35 cellular contexts compared by ENCODE assay signal in genomic region chr20:51641866-51642265, GRCh38.
"Had no signal": no experiment of that assay in that cellular context is flagged by ENCODE, and none has a peak within 500 bp of the region (broad histone marks: within the 10 kb centered on the region; RNA-seq: fewer than 3 reads in every experiment).

No MANE protein-coding gene starts in this region.

- H3K4me1 ChIP-seq: ascending aorta, body of pancreas, breast epithelium, Peyer's patch had no signal

- H3K4me2 ChIP-seq: SK-N-SH had no signal

- H3K27ac ChIP-seq: ascending aorta, body of pancreas, breast epithelium, Peyer's patch, SJSA1 had no signal

- H3K4me1 Mint-ChIP-seq: activated naive CD4-positive, alpha-beta T cell treated with anti-CD3 and anti-CD28 coated beads, Interleukin-2, amount 50 U/mL, for 24 hours; activated naive CD8-positive, alpha-beta T cell treated with anti-CD3 and anti-CD28 coated beads, Interleukin-2, amount 10 ng/mL, durations not matched to agents 7 days and 5 days had no signal

- H3K9me3 ChIP-seq: ascending aorta, body of pancreas, breast epithelium, Peyer's patch, SJSA1, SK-N-SH had no signal

- H3K4me3 ChIP-seq: ascending aorta, body of pancreas, breast epithelium, K562, Peyer's patch, SJSA1 had no signal

- H3K9ac ChIP-seq: SK-N-SH had no signal

- H3K27me3 Mint-ChIP-seq: activated naive CD4-positive, alpha-beta T cell treated with anti-CD3 and anti-CD28 coated beads, Interleukin-2, amount 50 U/mL, for 24 hours had no signal

- H3K4me3 Mint-ChIP-seq: activated CD4-positive, alpha-beta memory T cell treated with anti-CD3 and anti-CD28 coated beads for 36 hours; activated naive CD4-positive, alpha-beta T cell treated with anti-CD3 and anti-CD28 coated beads, Interleukin-2, amount 50 U/mL, for 24 hours; activated naive CD8-positive, alpha-beta T cell treated with anti-CD3 and anti-CD28 coated beads, Interleukin-2, amount 10 ng/mL, durations not matched to agents 7 days and 5 days; activated T-cell treated with anti-CD3 and anti-CD28 coated beads, Interleukin-2, amount 50 U/mL, for 4 hours; activated T-helper 17 cell treated with anti-CD3 and anti-CD28 coated beads, Interleukin-2, amount 50 U/mL, for 72 hours; T-helper 1 cell treated with Interleukin-12 subunit alpha and Interleukin-12 subunit beta and Interleukin-4 antibody, amounts not matched to agents 30 μg/mL and 1 μg/mL, for 36 hours; T-helper 2 cell treated with Interferon-gamma antibody and Interleukin-4, amounts not matched to agents 5 μg/mL and 100 μg/mL, for 36 hours had no signal

- H3K9me3 Mint-ChIP-seq: activated CD4-positive, alpha-beta memory T cell treated with anti-CD3 and anti-CD28 coated beads for 36 hours; activated naive CD4-positive, alpha-beta T cell treated with anti-CD3 and anti-CD28 coated beads, Interleukin-2, amount 50 U/mL, for 24 hours; activated naive CD8-positive, alpha-beta T cell treated with anti-CD3 and anti-CD28 coated beads, Interleukin-2, amount 10 ng/mL, durations not matched to agents 7 days and 5 days; activated T-cell treated with anti-CD3 and anti-CD28 coated beads, Interleukin-2, amount 50 U/mL, for 4 hours; activated T-helper 17 cell treated with anti-CD3 and anti-CD28 coated beads, Interleukin-2, amount 50 U/mL, for 72 hours; T-helper 1 cell treated with Interleukin-12 subunit alpha and Interleukin-12 subunit beta and Interleukin-4 antibody, amounts not matched to agents 30 μg/mL and 1 μg/mL, for 36 hours; T-helper 2 cell treated with Interferon-gamma antibody and Interleukin-4, amounts not matched to agents 5 μg/mL and 100 μg/mL, for 36 hours had no signal

- H3K27me3 ChIP-seq: ascending aorta, body of pancreas, breast epithelium, Peyer's patch, SJSA1 had no signal

- H3K36me3 ChIP-seq: breast epithelium, SJSA1 had no signal

- DNase-seq: activated CD4-positive, alpha-beta memory T cell treated with anti-CD3 and anti-CD28 coated beads for 36 hours; activated CD4-positive, alpha-beta T cell treated with anti-CD3 and anti-CD28 coated beads for 4 hours; activated CD4-positive, alpha-beta T cell treated with anti-CD3 and anti-CD28 coated beads, Interleukin-2, amount 50 U/mL, for 1 hour; activated CD8-positive, alpha-beta memory T cell treated with anti-CD3 and anti-CD28 coated beads, Interleukin-2, amount 50 U/mL, for 4 hours; activated effector memory CD4-positive, alpha-beta T cell treated with anti-CD3 and anti-CD28 coated beads, Interleukin-2, amount 50 U/mL, for 16 hours; activated naive CD4-positive, alpha-beta T cell; activated naive CD8-positive, alpha-beta T cell treated with anti-CD3 and anti-CD28 coated beads, Interleukin-2, amount 10 ng/mL, durations not matched to agents 7 days and 5 days; activated T-cell treated with anti-CD3 and anti-CD28 coated beads for 4 hours; activated T-cell treated with anti-CD3 and anti-CD28 coated beads, Interleukin-2, amount 50 U/mL, for 4 hours; amygdala; body of pancreas; IMR-90; NCI-H1105; NCI-H1417 treated with DMSO at 0.1 percent for 48 hours; NCI-H2029; NCI-H345; NCI-H510A; NCI-H526; NCI-H748 treated with DMSO at 0.1 percent for 48 hours; NK-92 treated with Interleukin-12 subunit alpha and Interleukin-12 subunit beta, amount 100 ng/mL, for 24 hours; PC-3; Peyer's patch; RPMI8226; SHP77 treated with DMSO at 0.1 percent for 48 hours; SK-N-SH had no signal

- H3K27ac Mint-ChIP-seq: activated CD4-positive, alpha-beta memory T cell treated with anti-CD3 and anti-CD28 coated beads for 36 hours; activated naive CD4-positive, alpha-beta T cell treated with anti-CD3 and anti-CD28 coated beads, Interleukin-2, amount 50 U/mL, for 24 hours; activated naive CD8-positive, alpha-beta T cell treated with anti-CD3 and anti-CD28 coated beads, Interleukin-2, amount 10 ng/mL, durations not matched to agents 7 days and 5 days; activated T-helper 17 cell treated with anti-CD3 and anti-CD28 coated beads, Interleukin-2, amount 50 U/mL, for 72 hours; T-helper 1 cell treated with Interleukin-12 subunit alpha and Interleukin-12 subunit beta and Interleukin-4 antibody, amounts not matched to agents 30 μg/mL and 1 μg/mL, for 36 hours; T-helper 2 cell treated with Interferon-gamma antibody and Interleukin-4, amounts not matched to agents 5 μg/mL and 100 μg/mL, for 36 hours had no signal

- ATAC-seq: activated CD4-positive, CD25-positive, alpha-beta regulatory T cell treated with anti-CD3 and anti-CD28 coated beads, Interleukin-2, amount 50 U/mL, for 24 hours; activated T-cell treated with anti-CD3 and anti-CD28 coated beads, Interleukin-2, amount 50 U/mL, for 4 hours; activated T-helper 17 cell treated with anti-CD3 and anti-CD28 coated beads, Interleukin-2, amount 50 U/mL, for 72 hours; body of pancreas; K562; PC-3 had no signal

- H3K36me3 Mint-ChIP-seq: activated CD4-positive, alpha-beta memory T cell treated with anti-CD3 and anti-CD28 coated beads for 36 hours; activated naive CD4-positive, alpha-beta T cell treated with anti-CD3 and anti-CD28 coated beads, Interleukin-2, amount 50 U/mL, for 24 hours; activated naive CD8-positive, alpha-beta T cell treated with anti-CD3 and anti-CD28 coated beads, Interleukin-2, amount 10 ng/mL, durations not matched to agents 7 days and 5 days had no signal

- FAIRE-seq: K562, TTC549 had no signal
